23 cellular contexts compared by ENCODE assay signal in the genomic region with DNA sequence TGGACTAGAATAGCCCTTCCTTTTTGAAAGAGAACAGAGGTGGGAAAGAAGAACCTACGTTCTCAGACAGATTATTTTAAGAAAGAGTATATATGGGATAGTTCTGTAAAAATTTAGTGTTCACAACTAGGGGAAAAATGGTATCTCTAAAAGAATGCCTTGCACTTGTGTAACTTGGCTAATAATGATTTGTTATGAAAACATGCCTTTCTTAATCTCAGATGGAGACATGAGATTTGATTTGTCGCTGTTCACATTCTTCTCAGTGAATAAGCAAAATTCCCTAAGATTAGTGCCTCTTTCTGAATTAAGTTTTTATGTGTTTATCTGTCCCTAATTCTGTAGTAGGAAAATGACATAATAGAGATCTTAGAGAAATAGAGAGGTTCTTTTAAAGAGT.
A peak's percentile ranks its signal among the peaks of the same experiment; 100 is the strongest.
DNase-seq lines count a peak whose midpoint lies in the region; ATAC-seq, FAIRE-seq and TF ChIP-seq lines count a peak whose summit lies in the region.
"Had no signal": no experiment of that assay in that cellular context is flagged by ENCODE, and none has a peak within 500 bp of the region (broad histone marks: within the 10 kb centered on the region; RNA-seq: fewer than 3 reads in every experiment).

No MANE protein-coding gene starts in this region.

- no peak for TF ChIP-seq EP300 in A549 (IDR thresholded peaks at IDR 0.05)

- no peaks in the 10 kb centered on the region for H3K4me1 ChIP-seq in A549
- H3K4me1 ChIP-seq in adipocyte (ENCODE audit: control insufficient read depth, insufficient read depth, low read length), result peaks cover 4% of the 10 kb centered on the region
- peaks cover 27% of the 10 kb centered on the region for H3K4me1 ChIP-seq in psoas muscle

- CTCF ChIA-PET in A549 (lab: Yijun Ruan, JAX), result no interaction called here

- H3K27ac ChIP-seq in A549, result no peak overlapping the region
- H3K27ac ChIP-seq in psoas muscle, result peak overlapping the region; percentile 5

- ATAC-seq in A549 (no peak), psoas muscle (no peak), GM21526 (IDR thresholded peaks at IDR 0.05; ENCODE audit: low FRiP score, unreplicated experiment) (no peak)
- ATAC-seq: Panc1 had no signal

- peaks cover 43% of the 10 kb centered on the region for H3K36me3 ChIP-seq in adipocyte (ENCODE audit: control insufficient read depth, insufficient read depth, low read length, severe bottlenecking)
- peaks cover 2 to 22% of the 10 kb centered on the region in 2 donors for H3K36me3 ChIP-seq in psoas muscle (ENCODE audit: insufficient read depth in 1 of 2, low read depth in 1 of 2)

- no peak overlapping the region for H3K9ac ChIP-seq in adipocyte (ENCODE audit: low read length)

- FAIRE-seq in A549 (lab: Jason Lieb, UNC), result peak; percentile 49
- FAIRE-seq: GM12891, HTR-8/SVneo had no signal

- H3K9me3 ChIP-seq in A549, result no peaks in the 10 kb centered on the region
- H3K9me3 ChIP-seq in adipocyte (ENCODE audit: control insufficient read depth, low read length), result no peaks in the 10 kb centered on the region
- peaks cover 7% of the 10 kb centered on the region for H3K9me3 ChIP-seq in psoas muscle

- WGBS in A549 (ENCODE audit: missing lambda C conversion rate), result 95% methylated on average over 2 of the region's 2 CpGs
- 74 to 91% (median 82%) methylated on average over 2 of the region's 2 CpGs for WGBS in psoas muscle, 3 donors

- no peak for DNase-seq in A549 (ENCODE audit: low read depth in 1 of 2, low spot score in 1 of 2)
- peak; percentile 28 for DNase-seq in adipocyte (ENCODE audit: low read depth)
- peak; percentile 15 for DNase-seq in fibroblast of pulmonary artery (ENCODE audit: low read depth)
- DNase-seq in psoas muscle, result no peak
- no peak for DNase-seq in UCSD-AML1 (lab: John Stamatoyannopoulos, UW; ENCODE audit: unreplicated experiment)
- no peak for DNase-seq in NCI-H1092 (lab: John Stamatoyannopoulos, UW)
- DNase-seq in iPS-NIHi7 (ENCODE audit: extremely low spot score), result no peak
- DNase-seq: CD4-positive, alpha-beta memory T cell; DND-41; GOT3; HCEC 1CT; KG1; NCI-H1105; NCI-H2029 treated with DMSO at 0.1 percent for 48 hours; NCI-H2171; NCI-H345; NCI-H524; NCI-H774; SIG-M5 had no signal

- POLR2A ChIA-PET in A549 (lab: Yijun Ruan, JAX), result no interaction called here

- H3K4me3 ChIP-seq in A549 (no peak overlapping the region), adipocyte (ENCODE audit: low read length) (no peak overlapping the region), fibroblast of pulmonary artery (replicated peaks; ENCODE audit: low read depth, low read length) (no peak overlapping the region), psoas muscle (no peak overlapping the region)

- intact Hi-C loops in psoas muscle (cut with DNase I), result no loop called here

- no peak for TF ChIP-seq RAD21 in A549 (conservative IDR thresholded peaks at IDR 0.05 in 1 of 2, IDR thresholded peaks at IDR 0.05 in 1 of 2)

- H3K27me3 ChIP-seq in adipocyte (replicated peaks; ENCODE audit: control insufficient read depth, insufficient read depth, low read length) (no peaks in the 10 kb centered on the region), psoas muscle (ENCODE audit: insufficient read depth in 3 of 3, low read length in 2 of 3) (no peaks in the 10 kb centered on the region)

- H3K4me2 ChIP-seq in A549, result no peak overlapping the region

- TF ChIP-seq POLR2A in A549 (IDR thresholded peaks at IDR 0.05; ENCODE audit: low read length), result no peak

- no peak for TF ChIP-seq CTCF in A549 (IDR thresholded peaks at IDR 0.05)
- TF ChIP-seq CTCF in fibroblast of pulmonary artery (IDR thresholded peaks at IDR 0.05; ENCODE audit: low read length, missing control alignments), result no peak
- no peak for TF ChIP-seq CTCF in psoas muscle (IDR thresholded peaks at IDR 0.05)

TF ChIP-seq in A549, 52 proteins besides CTCF, POLR2A, EP300 and RAD21:
- TF ChIP-seq ESRRA (IDR thresholded peaks at IDR 0.05; ENCODE audit: borderline replicate concordance, low read length) (no peak), NFE2L2 (conservative IDR thresholded peaks at IDR 0.05; ENCODE audit: low read length) (no peak), CBX2 (IDR thresholded peaks at IDR 0.05; ENCODE audit: borderline replicate concordance, low read depth) (no peak), RARB (CRISPR knock-in tag; IDR thresholded peaks at IDR 0.05) (no peak), FOSB (CRISPR knock-in tag; IDR thresholded peaks at IDR 0.05) (no peak), SMC3 (IDR thresholded peaks at IDR 0.05) (no peak), ZSCAN20 (CRISPR knock-in tag; IDR thresholded peaks at IDR 0.05) (no peak), JUN (IDR thresholded peaks at IDR 0.05) (no peak), CBX8 (IDR thresholded peaks at IDR 0.05) (no peak)
- TF ChIP-seq, protein P1, sequence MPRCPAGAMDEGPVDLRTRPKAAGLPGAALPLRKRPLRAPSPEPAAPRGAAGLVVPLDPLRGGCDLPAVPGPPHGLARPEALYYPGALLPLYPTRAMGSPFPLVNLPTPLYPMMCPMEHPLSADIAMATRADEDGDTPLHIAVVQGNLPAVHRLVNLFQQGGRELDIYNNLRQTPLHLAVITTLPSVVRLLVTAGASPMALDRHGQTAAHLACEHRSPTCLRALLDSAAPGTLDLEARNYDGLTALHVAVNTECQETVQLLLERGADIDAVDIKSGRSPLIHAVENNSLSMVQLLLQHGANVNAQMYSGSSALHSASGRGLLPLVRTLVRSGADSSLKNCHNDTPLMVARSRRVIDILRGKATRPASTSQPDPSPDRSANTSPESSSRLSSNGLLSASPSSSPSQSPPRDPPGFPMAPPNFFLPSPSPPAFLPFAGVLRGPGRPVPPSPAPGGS (IDR thresholded peaks at IDR 0.05), result no peak
- TF ChIP-seq, protein P2, sequence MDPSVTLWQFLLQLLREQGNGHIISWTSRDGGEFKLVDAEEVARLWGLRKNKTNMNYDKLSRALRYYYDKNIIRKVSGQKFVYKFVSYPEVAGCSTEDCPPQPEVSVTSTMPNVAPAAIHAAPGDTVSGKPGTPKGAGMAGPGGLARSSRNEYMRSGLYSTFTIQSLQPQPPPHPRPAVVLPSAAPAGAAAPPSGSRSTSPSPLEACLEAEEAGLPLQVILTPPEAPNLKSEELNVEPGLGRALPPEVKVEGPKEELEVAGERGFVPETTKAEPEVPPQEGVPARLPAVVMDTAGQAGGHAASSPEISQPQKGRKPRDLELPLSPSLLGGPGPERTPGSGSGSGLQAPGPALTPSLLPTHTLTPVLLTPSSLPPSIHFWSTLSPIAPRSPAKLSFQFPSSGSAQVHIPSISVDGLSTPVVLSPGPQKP (IDR thresholded peaks at IDR 0.05; ENCODE audit: low read depth, low read length), result no peak
- TF ChIP-seq, protein P3, sequence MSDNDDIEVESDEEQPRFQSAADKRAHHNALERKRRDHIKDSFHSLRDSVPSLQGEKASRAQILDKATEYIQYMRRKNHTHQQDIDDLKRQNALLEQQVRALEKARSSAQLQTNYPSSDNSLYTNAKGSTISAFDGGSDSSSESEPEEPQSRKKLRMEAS (IDR thresholded peaks at IDR 0.05), result no peak

Comparison
In these comparisons a context has a peak if more than half of its experiments do, and no peak if none do; other contexts are left out.
1. DNase-seq: peak in adipocyte (single experiment) and fibroblast of pulmonary artery (single experiment); none in A549 (0 of 2), psoas muscle (0 of 2), UCSD-AML1 (single experiment), NCI-H1092 (single experiment) and iPS-NIHi7 (single experiment).